ENCODE assay signal across 10 cellular contexts in genomic region chr11:129373489-129373953, GRCh38. TPM values are rescaled to one million over a fixed set of nuclear protein-coding genes. Genes with fewer than 3 reads are reported as not detected.
DNase-seq lines count a peak whose midpoint lies in the region; ATAC-seq and TF ChIP-seq lines count a peak whose summit lies in the region.
"Had no signal": no experiment of that assay in that cellular context is flagged by ENCODE, and none has a peak within 500 bp of the region (broad histone marks: within the 10 kb centered on the region; RNA-seq: fewer than 3 reads in every experiment).

No MANE protein-coding gene starts in this region.

- TF ChIP-seq POLR2A in IMR-90 (IDR thresholded peaks at IDR 0.05; ENCODE audit: low read depth, low read length), result no peak
- TF ChIP-seq POLR2A in body of pancreas (IDR thresholded peaks at IDR 0.05), result no peak

- intact Hi-C loops in CD14-positive monocyte (cut with micrococcal nuclease) (no loop called here), IMR-90 (cut with micrococcal nuclease) (no loop called here), body of pancreas (cut with DNase I) (no loop called here)

- H3K4me3 ChIP-seq in IMR-90 (ENCODE audit: insufficient read depth, low read depth, low read length), result peak overlapping the region; percentile 23
- H3K4me3 ChIP-seq in neural progenitor cell, result peak overlapping the region; percentile 45
- peak overlapping the region in 1 of 2 donors; percentile 11 for H3K4me3 ChIP-seq in body of pancreas

- no peaks in the 10 kb centered on the region for H3K9me3 ChIP-seq in IMR-90 (ENCODE audit: control insufficient read depth, insufficient read depth, low read length)
- H3K9me3 ChIP-seq in neural progenitor cell (ENCODE audit: low read depth), result no peaks in the 10 kb centered on the region
- H3K9me3 ChIP-seq in body of pancreas, result no peaks in the 10 kb centered on the region

- H3K56ac ChIP-seq in IMR-90 (ENCODE audit: extremely low read depth, insufficient read depth, low read length), result no peak overlapping the region

- no peak overlapping the region for H3K4ac ChIP-seq in IMR-90 (ENCODE audit: low read depth, low read length)

- POLR2A ChIA-PET in IMR-90 (lab: Charles Lee; ENCODE audit: unreplicated experiment), result no interaction called here

- H3K4me2 ChIP-seq in IMR-90 (ENCODE audit: low read depth, low read length), result peak overlapping the region; percentile 48; the same call in 1 of the 2 replicates
- H3K4me2 ChIP-seq in neural progenitor cell, result peak overlapping the region; percentile 83

- H3K36me3 Mint-ChIP-seq in CD14-positive monocyte (peaks cover 2 to 5% of the 10 kb centered on the region in 2 donors), neural progenitor cell (no peaks in the 10 kb centered on the region)

- dilution Hi-C loops in IMR-90 (cut with HindIII; ENCODE audit: low sequenced_read_pairs, unreplicated experiment), result no loop called here

- no peak overlapping the region for H3K14ac ChIP-seq in IMR-90 (replicated peaks; ENCODE audit: low read depth, low read length)

- no peak overlapping the region for H4K91ac ChIP-seq in IMR-90 (ENCODE audit: insufficient read depth, low read depth, low read length)

- H2BK120ac ChIP-seq in IMR-90 (ENCODE audit: low read depth, low read length), result no peak overlapping the region

- in situ Hi-C loops in IMR-90 (cut with MboI; ENCODE audit: low sequenced_read_pairs), result no loop called here

- H3K79me2 ChIP-seq in neural progenitor cell (ENCODE audit: low read depth), result no peaks in the 10 kb centered on the region

- H2AFZ ChIP-seq in IMR-90 (replicated peaks; ENCODE audit: low read length, poor library complexity), result no peak overlapping the region
- peak overlapping the region; percentile 74 for H2AFZ ChIP-seq in neural progenitor cell (replicated peaks)

- no peak for TF ChIP-seq RAD21 in IMR-90 (IDR thresholded peaks at IDR 0.05; ENCODE audit: low read length)

- H3K9ac ChIP-seq in IMR-90 (ENCODE audit: low read depth, low read length), result no peak overlapping the region
- H3K9ac ChIP-seq in neural progenitor cell, result no peak overlapping the region

- ATAC-seq in IMR-90 (ENCODE audit: low read depth), result no peak
- peak; percentile 24 for ATAC-seq in esophagus mucosa
- ATAC-seq in body of pancreas, result no peak
- ATAC-seq: effector memory CD8-positive, alpha-beta T cell had no signal

- H3K9me1 ChIP-seq in IMR-90 (ENCODE audit: insufficient read depth, low read length), result no peaks in the 10 kb centered on the region

- H3K36me3 ChIP-seq in IMR-90 (ENCODE audit: control insufficient read depth, insufficient read depth, low read length) (no peaks in the 10 kb centered on the region), neural progenitor cell (no peaks in the 10 kb centered on the region), body of pancreas (replicated peaks in 1 of 2; ENCODE audit: insufficient read depth in 1 of 2, low read depth in 2 of 2) (no peaks in the 10 kb centered on the region)

- no peak overlapping the region for H2BK15ac ChIP-seq in IMR-90 (ENCODE audit: low read depth, low read length)

- DNase-seq in CD14-positive monocyte (ENCODE audit: low spot score) (no peak), IMR-90 (no peak), neural progenitor cell (ENCODE audit: low spot score) (peak; percentile 48), NCI-H1694 treated with DMSO at 0.1 percent for 48 hours (lab: John Stamatoyannopoulos, UW) (no peak), NCI-H2171 treated with DMSO at 0.1 percent for 48 hours (lab: John Stamatoyannopoulos, UW) (no peak), body of pancreas (no peak), iPS-NIHi11 (ENCODE audit: low spot score) (no peak)
- DNase-seq: effector memory CD8-positive, alpha-beta T cell; T1000 had no signal

- H3K27ac ChIP-seq in IMR-90 (ENCODE audit: insufficient read depth, low read length) (no peak overlapping the region), neural progenitor cell (no peak overlapping the region), body of pancreas (peak overlapping the region in 1 of 4 donors; percentile 83)

- no peak overlapping the region for H3K18ac ChIP-seq in IMR-90 (ENCODE audit: low read depth, low read length)

- no peaks in the 10 kb centered on the region for H3K79me1 ChIP-seq in IMR-90 (ENCODE audit: low read depth in 1 of 2, low read length in 2 of 2)

- no peak overlapping the region for H2BK5ac ChIP-seq in IMR-90 (ENCODE audit: low read depth, low read length, poor library complexity, severe bottlenecking)

- H3K4me1 Mint-ChIP-seq in CD14-positive monocyte (peaks cover 28% of the 10 kb centered on the region), neural progenitor cell (peaks cover 19% of the 10 kb centered on the region)

- no peak overlapping the region for H4K8ac ChIP-seq in IMR-90 (ENCODE audit: low read depth in 2 of 2, low read length in 2 of 2)

- H3K9me3 Mint-ChIP-seq in CD14-positive monocyte, result peaks cover 0 to 30% (median 7%) of the 10 kb centered on the region in 7 donors
- peaks cover 5% of the 10 kb centered on the region for H3K9me3 Mint-ChIP-seq in neural progenitor cell
- H3K9me3 Mint-ChIP-seq: effector memory CD8-positive, alpha-beta T cell had no signal

- peaks cover 26% of the 10 kb centered on the region for H3F3A ChIP-seq in neural progenitor cell (ENCODE audit: low read depth)

- BruUV-seq in IMR-90 (replicated peaks; lab: Mats Ljungman, UMichigan), result no TSS peak

- no peak overlapping the region for H2AK9ac ChIP-seq in IMR-90 (replicated peaks; ENCODE audit: low read depth, low read length, poor library complexity)

- H3K27ac Mint-ChIP-seq in CD14-positive monocyte (no peak overlapping the region), neural progenitor cell (no peak overlapping the region)
- H3K27ac Mint-ChIP-seq: effector memory CD8-positive, alpha-beta T cell had no signal

- H3K27me3 Mint-ChIP-seq in CD14-positive monocyte (ENCODE audit: low read depth in 3 of 3) (peaks cover 88 to 97% (median 93%) of the 10 kb centered on the region in 3 donors), neural progenitor cell (ENCODE audit: insufficient read depth, low read depth) (peaks cover 83% of the 10 kb centered on the region)

- no peak overlapping the region for H2BK20ac ChIP-seq in IMR-90 (ENCODE audit: low read depth, low read length)

- H3K4me1 ChIP-seq in IMR-90 (ENCODE audit: control insufficient read depth, insufficient read depth, low read length) (peaks cover 2% of the 10 kb centered on the region; the same call in 1 of the 2 replicates), neural progenitor cell (peaks cover 26% of the 10 kb centered on the region), body of pancreas (peaks cover 43% of the 10 kb centered on the region)

- no peak overlapping the region for H2AK5ac ChIP-seq in IMR-90 (ENCODE audit: low read depth, low read length)

- H3K27me3 ChIP-seq in IMR-90 (ENCODE audit: control insufficient read depth, insufficient read depth, low read length) (peaks cover 73% of the 10 kb centered on the region), neural progenitor cell (peaks cover 100% of the 10 kb centered on the region), body of pancreas (peaks cover 0 to 13% of the 10 kb centered on the region in 2 donors)

- H4K20me1 ChIP-seq in IMR-90 (ENCODE audit: insufficient read depth, low read length) (no peaks in the 10 kb centered on the region), neural progenitor cell (ENCODE audit: low read depth) (peaks cover 41% of the 10 kb centered on the region)

- CTCF ChIA-PET in IMR-90 (lab: Yijun Ruan, JAX), result no interaction called here

- H4K5ac ChIP-seq in IMR-90 (ENCODE audit: low read depth, low read length), result no peak overlapping the region

- TF ChIP-seq CTCF in CD14-positive monocyte (IDR thresholded peaks at IDR 0.05) (no peak), IMR-90 (conservative IDR thresholded peaks at IDR 0.05; ENCODE audit: low read depth, low read length) (no peak), neural progenitor cell (IDR thresholded peaks at IDR 0.05) (no peak), body of pancreas (IDR thresholded peaks at IDR 0.05) (no peak)

- WGBS in IMR-90 (ENCODE audit: extremely low coverage in 2 of 2, insufficient read length in 1 of 2), 2 experiments, result 0% methylated on average over 7 of the region's 24 CpGs; no CpG with 5 or more reads in 1 of the 2 experiments
- WGBS in body of pancreas, 2 donors, result 5 to 6% methylated on average over 13 to 24 of the region's 24 CpGs

- H3K23ac ChIP-seq in IMR-90 (ENCODE audit: low read depth, low read length), result no peak overlapping the region

- H3K4me3 Mint-ChIP-seq in CD14-positive monocyte (peak overlapping the region; percentile 37 to 80), neural progenitor cell (peak overlapping the region; percentile 83)

TF ChIP-seq in IMR-90, 13 proteins besides CTCF, POLR2A, EP300 and RAD21:
- no peak for TF ChIP-seq CHD1 (IDR thresholded peaks at IDR 0.05; ENCODE audit: low read depth, low read length)
- no peak for TF ChIP-seq BHLHE40 (IDR thresholded peaks at IDR 0.05; ENCODE audit: low read depth, low read length)
- TF ChIP-seq SMC3 (IDR thresholded peaks at IDR 0.05; ENCODE audit: low read depth, low read length), result no peak
- no peak for TF ChIP-seq MXI1 (IDR thresholded peaks at IDR 0.05; ENCODE audit: borderline replicate concordance, low read depth, low read length)
- TF ChIP-seq RFX5 (IDR thresholded peaks at IDR 0.05; ENCODE audit: low read depth, low read length), result no peak
- no peak for TF ChIP-seq ELK1 (IDR thresholded peaks at IDR 0.05; ENCODE audit: borderline replicate concordance, low read depth, low read length)
- TF ChIP-seq MAFK (IDR thresholded peaks at IDR 0.05; ENCODE audit: low read depth, low read length), result no peak
- TF ChIP-seq MAZ (IDR thresholded peaks at IDR 0.05; ENCODE audit: borderline replicate concordance, low read depth, low read length), result no peak

RNA-seq across cellular contexts. Expression of gene BARX2, which starts 2.1 kb away (rescaled TPM):
- polyA plus RNA-seq in CD14-positive monocyte (not detected), IMR-90 (2012; rRNA removed) (not detected in 2 replicates)
- total RNA-seq in IMR-90 (2012; rRNA removed) (not detected in 2 replicates), esophagus mucosa (92.8 TPM), neural progenitor cell (ENCODE audit: low replicate concordance) (not detected in 2 replicates), body of pancreas (1 to 10 TPM; 1.8 to 6.6 TPM)
- polyA plus RNA-seq in IMR-90 (2012; cell fraction: cytosol; rRNA removed), result not detected in 2 replicates
- polyA plus RNA-seq in IMR-90 (2012; cell fraction: nucleus; rRNA removed; ENCODE audit: low replicate concordance), result not detected in 2 replicates

Comparison
In these comparisons a context has a peak if more than half of its experiments do, and no peak if none do; other contexts are left out.
1. RNA of gene BARX2, which starts 2.1 kb away (total RNA-seq): 92.8 TPM in esophagus mucosa (single experiment); 1.8 to 6.6 TPM in body of pancreas, not detected in IMR-90 and not detected in neural progenitor cell; every median in the first group is over 10 times any median in the second.